Comparison of ENCODE assay signal across 18 cellular contexts in genomic region chr11:9399466-9399865, GRCh38. TPM values are rescaled to one million over a fixed set of nuclear protein-coding genes. Genes with fewer than 3 reads are reported as not detected.
DNase-seq lines count a peak whose midpoint lies in the region; ATAC-seq and TF ChIP-seq lines count a peak whose summit lies in the region.
"Had no signal": no experiment of that assay in that cellular context is flagged by ENCODE, and none has a peak within 500 bp of the region (broad histone marks: within the 10 kb centered on the region; RNA-seq: fewer than 3 reads in every experiment).

No MANE protein-coding gene starts in this region.

- H3K9me3 ChIP-seq in Panc1 (ENCODE audit: control insufficient read depth, insufficient read depth, low read depth, low read length) = no peaks in the 10 kb centered on the region
- H3K9me3 ChIP-seq in smooth muscle cell (replicated peaks; ENCODE audit: low read depth) = no peaks in the 10 kb centered on the region
- H3K9me3 ChIP-seq: A549, esophagus squamous epithelium had no signal

- H3K27me3 Mint-ChIP-seq in activated CD8-positive, alpha-beta memory T cell treated with anti-CD3 and anti-CD28 coated beads, Interleukin-2, amount 10 ng/mL, durations not matched to agents 7 days and 5 days = no peaks in the 10 kb centered on the region

- no peak overlapping the region for H3K4me3 Mint-ChIP-seq in activated CD8-positive, alpha-beta memory T cell treated with anti-CD3 and anti-CD28 coated beads, Interleukin-2, amount 10 ng/mL, durations not matched to agents 7 days and 5 days

- H3K9ac ChIP-seq in smooth muscle cell (ENCODE audit: low read depth) = no peak overlapping the region

- no peak for DNase-seq in activated CD8-positive, alpha-beta memory T cell treated with anti-CD3 and anti-CD28 coated beads, Interleukin-2, amount 10 ng/mL, durations not matched to agents 7 days and 5 days
- no peak for DNase-seq in activated CD8-positive, alpha-beta memory T cell treated with anti-CD3 and anti-CD28 coated beads for 24 hours
- DNase-seq in Panc1 (ENCODE audit: low read depth, low spot score) (no peak), brain microvascular endothelial cell (no peak), smooth muscle cell (lab: John Stamatoyannopoulos, UW; ENCODE audit: unreplicated experiment) (no peak), erythroblast (lab: John Stamatoyannopoulos, UW) (no peak), NOMO-1 (lab: John Stamatoyannopoulos, UW; ENCODE audit: unreplicated experiment in 2 of 2) (no peak), kidney glomerular epithelial cell (lab: John Stamatoyannopoulos, UW) (no peak)
- DNase-seq: activated CD4-positive, alpha-beta T cell treated with anti-CD3 and anti-CD28 coated beads for 1 hour; activated CD8-positive, alpha-beta memory T cell treated with anti-CD3 and anti-CD28 coated beads, Interleukin-2, amount 50 U/mL, for 48 hours; activated naive CD4-positive, alpha-beta T cell treated with anti-CD3 and anti-CD28 coated beads, Interleukin-2, amount 50 U/mL, for 16 hours; dorsolateral prefrontal cortex; esophagus squamous epithelium; NCI-H2029 treated with DMSO at 0.1 percent for 48 hours; NCI-H510A; Right ventricle myocardium superior; stimulated activated naive CD4-positive, alpha-beta T cell treated with Interleukin-2 at 50 U/mL for 16 hours had no signal

- TF ChIP-seq CTCF in Panc1 (IDR thresholded peaks at IDR 0.05) (no peak), brain microvascular endothelial cell (IDR thresholded peaks at IDR 0.05; ENCODE audit: low read depth, low read length, missing control alignments) (no peak), smooth muscle cell (IDR thresholded peaks at IDR 0.05; ENCODE audit: borderline replicate concordance, insufficient read depth, poor library complexity, severe bottlenecking) (no peak)

- no peaks in the 10 kb centered on the region for H3F3A ChIP-seq in smooth muscle cell (ENCODE audit: low read depth)

- H3K79me2 ChIP-seq in smooth muscle cell (ENCODE audit: low read depth) = peaks cover 100% of the 10 kb centered on the region

- POLR2A ChIA-PET in Panc1 (lab: Charles Lee) = no interaction called here

- no peaks in the 10 kb centered on the region for H3K9me3 Mint-ChIP-seq in activated CD8-positive, alpha-beta memory T cell treated with anti-CD3 and anti-CD28 coated beads, Interleukin-2, amount 10 ng/mL, durations not matched to agents 7 days and 5 days (ENCODE audit: low read depth)

- H3K27me3 ChIP-seq in Panc1 (ENCODE audit: control insufficient read depth, insufficient read depth, low read length) = no peaks in the 10 kb centered on the region
- H3K27me3 ChIP-seq in brain microvascular endothelial cell (replicated peaks) = no peaks in the 10 kb centered on the region
- no peaks in the 10 kb centered on the region for H3K27me3 ChIP-seq in smooth muscle cell (ENCODE audit: low read depth)
- H3K27me3 ChIP-seq: dorsolateral prefrontal cortex, esophagus squamous epithelium had no signal

- H3K4me3 ChIP-seq in Panc1 (ENCODE audit: low read depth in 2 of 2, low read length in 2 of 2) (no peak overlapping the region), brain microvascular endothelial cell (ENCODE audit: low read depth, low read length) (no peak overlapping the region), smooth muscle cell (no peak overlapping the region)
- H3K4me3 ChIP-seq: A549, dorsolateral prefrontal cortex, esophagus squamous epithelium had no signal

- intact Hi-C loops in Panc1 (cut with micrococcal nuclease; ENCODE audit: unreplicated experiment) = no loop called here

- TSS peak; percentile 13 for BruUV-seq in Panc1 (replicated peaks; lab: Mats Ljungman, UMichigan)

- peaks cover 94% of the 10 kb centered on the region for H4K20me1 ChIP-seq in smooth muscle cell (ENCODE audit: low read depth)

- ATAC-seq in activated CD8-positive, alpha-beta memory T cell treated with anti-CD3 and anti-CD28 coated beads, Interleukin-2, amount 10 ng/mL, durations not matched to agents 7 days and 5 days = no peak
- ATAC-seq in Panc1 = no peak

- H3K27ac ChIP-seq in Panc1 (ENCODE audit: low read length) (no peak overlapping the region), brain microvascular endothelial cell (peak overlapping the region; percentile 7), smooth muscle cell (ENCODE audit: low read depth) (peak overlapping the region; percentile 46)
- H3K27ac ChIP-seq: A549, dorsolateral prefrontal cortex, esophagus squamous epithelium had no signal

- H3K36me3 Mint-ChIP-seq in activated CD8-positive, alpha-beta memory T cell treated with anti-CD3 and anti-CD28 coated beads, Interleukin-2, amount 10 ng/mL, durations not matched to agents 7 days and 5 days = peaks cover 19% of the 10 kb centered on the region

- CTCF ChIA-PET in activated CD8-positive, alpha-beta memory T cell treated with anti-CD3 and anti-CD28 coated beads, Interleukin-2, amount 10 ng/mL, durations not matched to agents 7 days and 5 days (lab: Charles Lee) = no interaction called here
- CTCF ChIA-PET in Panc1 (lab: Charles Lee) = no interaction called here

- H3K36me3 ChIP-seq in Panc1 (ENCODE audit: control insufficient read depth, insufficient read depth, low read length) = peaks cover 2% of the 10 kb centered on the region; the same call in 1 of the 2 replicates
- H3K36me3 ChIP-seq in brain microvascular endothelial cell (replicated peaks) = no peaks in the 10 kb centered on the region
- H3K36me3 ChIP-seq in smooth muscle cell (ENCODE audit: low read depth) = no peaks in the 10 kb centered on the region

- in situ Hi-C loops in Panc1 (cut with HindIII; ENCODE audit: low pct_unique_long_range_greater_than_20kb, low sequenced_read_pairs) (no loop called here), brain microvascular endothelial cell (cut with HindIII; ENCODE audit: low pct_ligation_motif_present, low sequenced_read_pairs) (no loop called here)

- no peak overlapping the region for H3K4me2 ChIP-seq in smooth muscle cell
- H3K4me2 ChIP-seq: A549 had no signal

- TF ChIP-seq POLR2A in erythroblast (IDR thresholded peaks at IDR 0.05; ENCODE audit: low read length) = no peak

- peak overlapping the region; percentile 16 for H3K27ac Mint-ChIP-seq in activated CD8-positive, alpha-beta memory T cell treated with anti-CD3 and anti-CD28 coated beads, Interleukin-2, amount 10 ng/mL, durations not matched to agents 7 days and 5 days

- peaks cover 42% of the 10 kb centered on the region for H3K4me1 Mint-ChIP-seq in activated CD8-positive, alpha-beta memory T cell treated with anti-CD3 and anti-CD28 coated beads, Interleukin-2, amount 10 ng/mL, durations not matched to agents 7 days and 5 days

- H2AFZ ChIP-seq in smooth muscle cell (ENCODE audit: low read depth) = no peak overlapping the region

- peaks cover 20% of the 10 kb centered on the region for H3K4me1 ChIP-seq in Panc1 (ENCODE audit: control insufficient read depth, insufficient read depth, low read length)
- peaks cover 9% of the 10 kb centered on the region for H3K4me1 ChIP-seq in smooth muscle cell (ENCODE audit: low read depth)

RNA-seq across cellular contexts. Expression of gene IPO7, which starts 15.0 kb away (rescaled TPM):
- total RNA-seq in activated CD8-positive, alpha-beta memory T cell treated with anti-CD3 and anti-CD28 coated beads, Interleukin-2, amount 10 ng/mL, durations not matched to agents 7 days and 5 days = 100 to 1,000 TPM in 1 of 2 experiments, 10 to 100 TPM in 1; 98.5 to 121 TPM
- 273 TPM for total RNA-seq in Panc1 (2021; ENCODE audit: unreplicated experiment)
- 123 TPM for polyA plus RNA-seq in Panc1 (2012; ENCODE audit: insufficient read length)
- total RNA-seq in smooth muscle cell = 118 and 156 TPM in 2 replicates
- 4.7 and 6.3 TPM in 2 replicates for polyA plus RNA-seq in smooth muscle cell
